ENCODE assay signal across 8 cellular contexts in genomic region chr6:108118359-108118724, GRCh38. TPM values are rescaled to one million over a fixed set of nuclear protein-coding genes. Genes with fewer than 3 reads are reported as not detected.
A peak's percentile ranks its signal among the peaks of the same experiment; 100 is the strongest.
DNase-seq lines count a peak whose midpoint lies in the region; ATAC-seq and TF ChIP-seq lines count a peak whose summit lies in the region.
"Had no signal": no experiment of that assay in that cellular context is flagged by ENCODE, and none has a peak within 500 bp of the region (broad histone marks: within the 10 kb centered on the region; RNA-seq: fewer than 3 reads in every experiment).

No MANE protein-coding gene starts in this region.

- no peaks in the 10 kb centered on the region for H3K79me1 ChIP-seq in H9 (ENCODE audit: insufficient read depth, low read depth, low read length, poor library complexity, severe bottlenecking)

- DNase-seq in H9 (no peak), WERI-Rb-1 (no peak), smooth muscle cell (lab: John Stamatoyannopoulos, UW; ENCODE audit: unreplicated experiment) (no peak), hypothalamus (lab: John Stamatoyannopoulos, UW) (no peak)
- DNase-seq: NCI-H446 had no signal

- no peak overlapping the region for H3K23ac ChIP-seq in H9 (ENCODE audit: insufficient read length, low read depth, low read length)

- H3K4ac ChIP-seq in H9 (ENCODE audit: low read depth, low read length) = no peak overlapping the region

- no peak overlapping the region for H3K18ac ChIP-seq in H9 (ENCODE audit: insufficient read length, low read depth, low read length)

- no peak overlapping the region for H2BK5ac ChIP-seq in H9 (ENCODE audit: insufficient read length, low read length)

- peaks cover 10% of the 10 kb centered on the region for H3K23me2 ChIP-seq in H9 (ENCODE audit: insufficient read length, low read depth, low read length, poor library complexity, severe bottlenecking)

- H3K79me2 ChIP-seq in H9 (ENCODE audit: insufficient read depth, low read length) (no peaks in the 10 kb centered on the region), smooth muscle cell (ENCODE audit: low read depth) (no peaks in the 10 kb centered on the region)

- peak overlapping the region; percentile 49 to 78; a peak in 4 of 5 replicates for H3K4me3 Mint-ChIP-seq in H9

- H3K36me3 ChIP-seq in WERI-Rb-1 (no peaks in the 10 kb centered on the region), iPS-15b (ENCODE audit: control insufficient read depth, insufficient read depth, low read length) (no peaks in the 10 kb centered on the region), smooth muscle cell (ENCODE audit: low read depth) (no peaks in the 10 kb centered on the region)

- peaks cover 95% of the 10 kb centered on the region for H3K27me3 ChIP-seq in H9 (ENCODE audit: insufficient read depth, low read length)
- peaks cover 5% of the 10 kb centered on the region for H3K27me3 ChIP-seq in WERI-Rb-1 (ENCODE audit: insufficient read depth, low read depth, severe bottlenecking)
- peaks cover 97% of the 10 kb centered on the region for H3K27me3 ChIP-seq in iPS-15b (ENCODE audit: control insufficient read depth, insufficient read depth, low read length)
- peaks cover 94% of the 10 kb centered on the region for H3K27me3 ChIP-seq in smooth muscle cell (ENCODE audit: low read depth)

- no peak overlapping the region for H2AFZ ChIP-seq in H9 (ENCODE audit: low read length)
- H2AFZ ChIP-seq in smooth muscle cell (ENCODE audit: low read depth) = peak overlapping the region; percentile 41

- TF ChIP-seq CTCF in H9 (conservative IDR thresholded peaks at IDR 0.05) (no peak), WERI-Rb-1 (IDR thresholded peaks at IDR 0.05; ENCODE audit: low read depth, low read length) (no peak), smooth muscle cell (IDR thresholded peaks at IDR 0.05; ENCODE audit: borderline replicate concordance, insufficient read depth, poor library complexity, severe bottlenecking) (no peak)

- peaks cover 98% of the 10 kb centered on the region for H3K27me3 Mint-ChIP-seq in H9 (ENCODE audit: low read depth)

- H4K20me1 ChIP-seq in H9 (ENCODE audit: control insufficient read depth, insufficient read depth, insufficient read length) (no peaks in the 10 kb centered on the region), smooth muscle cell (ENCODE audit: low read depth) (no peaks in the 10 kb centered on the region)

- no peak overlapping the region for H4K5ac ChIP-seq in H9 (ENCODE audit: insufficient read length, low read depth, low read length)

- H2BK15ac ChIP-seq in H9 (ENCODE audit: low read depth, low read length) = no peak overlapping the region

- no peak overlapping the region for H3K14ac ChIP-seq in H9 (ENCODE audit: insufficient read depth, low read length)

- no peak overlapping the region for H2AK5ac ChIP-seq in H9 (ENCODE audit: insufficient read length, low read length)

- H3K36me3 Mint-ChIP-seq in H9 (ENCODE audit: insufficient read depth in 1 of 3, low read depth in 3 of 3) = no peaks in the 10 kb centered on the region; a peak in 1 of 7 replicates

- H3K27ac Mint-ChIP-seq in H9 = no peak overlapping the region

- H3K9me3 Mint-ChIP-seq in H9 = peaks cover 0 to 13% of the 10 kb centered on the region in 2 experiments; a peak in 4 of 5 replicates

- no peak overlapping the region for H3K56ac ChIP-seq in H9 (ENCODE audit: insufficient read length, low read depth, low read length)

- H3K4me1 Mint-ChIP-seq in H9 = peaks cover 49 to 58% of the 10 kb centered on the region in 2 experiments

- ATAC-seq in GM21528 (IDR thresholded peaks at IDR 0.05; ENCODE audit: low FRiP score, unreplicated experiment) = no peak
- ATAC-seq in HG02973 (IDR thresholded peaks at IDR 0.05; ENCODE audit: unreplicated experiment) = no peak

- H2BK120ac ChIP-seq in H9 (ENCODE audit: low read depth, low read length, poor library complexity, severe bottlenecking) = no peak overlapping the region

- H2BK20ac ChIP-seq in H9 (ENCODE audit: low read depth, low read length, poor library complexity, severe bottlenecking) = no peak overlapping the region

- peak overlapping the region; percentile 64 for H3K4me3 ChIP-seq in WERI-Rb-1 (ENCODE audit: low read depth, low read length)
- peak overlapping the region; percentile 54 for H3K4me3 ChIP-seq in iPS-15b (ENCODE audit: low read depth, low read length)
- H3K4me3 ChIP-seq in smooth muscle cell = peak overlapping the region; percentile 61

- H3K27ac ChIP-seq in H9 (ENCODE audit: insufficient read length, low read depth, low read length) = no peak overlapping the region
- H3K27ac ChIP-seq in WERI-Rb-1 = no peak overlapping the region
- no peak overlapping the region for H3K27ac ChIP-seq in smooth muscle cell (ENCODE audit: low read depth)

- H3F3A ChIP-seq in smooth muscle cell (ENCODE audit: low read depth) = no peaks in the 10 kb centered on the region

- no peaks in the 10 kb centered on the region for H3K9me3 ChIP-seq in H9 (ENCODE audit: control insufficient read depth, low read depth, low read length)
- no peaks in the 10 kb centered on the region for H3K9me3 ChIP-seq in WERI-Rb-1 (ENCODE audit: severe bottlenecking)
- H3K9me3 ChIP-seq in iPS-15b (ENCODE audit: control insufficient read depth, insufficient read depth, low read length) = no peaks in the 10 kb centered on the region
- no peaks in the 10 kb centered on the region for H3K9me3 ChIP-seq in smooth muscle cell (replicated peaks; ENCODE audit: low read depth)

- peaks cover 2% of the 10 kb centered on the region; the same call in 1 of the 2 replicates for H3K4me1 ChIP-seq in H9 (ENCODE audit: insufficient read depth, low read length)
- H3K4me1 ChIP-seq in iPS-15b (ENCODE audit: control insufficient read depth, insufficient read depth, low read length) = peaks cover under 1% of the 10 kb centered on the region
- peaks cover 45% of the 10 kb centered on the region for H3K4me1 ChIP-seq in smooth muscle cell (ENCODE audit: low read depth)

- H3K9ac ChIP-seq in H9 (ENCODE audit: extremely low read depth, insufficient read length, low read length) = no peak overlapping the region
- no peak overlapping the region for H3K9ac ChIP-seq in iPS-15b (ENCODE audit: low read depth, low read length)
- no peak overlapping the region for H3K9ac ChIP-seq in smooth muscle cell (ENCODE audit: low read depth)

- H4K8ac ChIP-seq in H9 (replicated peaks; ENCODE audit: insufficient read length, low read depth, low read length) = no peak overlapping the region

- no peak overlapping the region for H2BK12ac ChIP-seq in H9 (ENCODE audit: insufficient read length, low read depth, low read length)

- no peak overlapping the region for H4K91ac ChIP-seq in H9 (ENCODE audit: insufficient read length, low read depth, low read length)

- no CpG with 5 or more reads among the region's 45 CpGs for WGBS in H9 (ENCODE audit: extremely low coverage, insufficient read length, low lambda C conversion rate)
- whole genome bisulfite sequencing in smooth muscle cell (ENCODE audit: low lambda C conversion rate) = 20% methylated on average over 1 of the region's 45 CpGs

- H3T11ph ChIP-seq in H9 (ENCODE audit: low read length) = no peak overlapping the region

- H3K4me2 ChIP-seq in H9 (ENCODE audit: insufficient read depth, insufficient read length, low read length) (peak overlapping the region; percentile 53), smooth muscle cell (peak overlapping the region; percentile 95)

RNA-seq across cellular contexts. Expression of gene OSTM1, which starts 43.8 kb away (rescaled TPM):
- total RNA-seq in H9 (2021) = 20.6 and 20.9 TPM in 2 replicates
- 22.0 and 31.4 TPM in 2 replicates for total RNA-seq in smooth muscle cell
- polyA plus RNA-seq in smooth muscle cell = 10.3 and 11.7 TPM in 2 replicates

RNA-seq across cellular contexts. Expression of gene NR2E1, which starts 47.5 kb away (rescaled TPM):
- total RNA-seq in H9 (2021) (not detected in 2 replicates), smooth muscle cell (not detected in 2 replicates)
- polyA plus RNA-seq in smooth muscle cell = not detected in 2 replicates
